In the genomic region with DNA sequence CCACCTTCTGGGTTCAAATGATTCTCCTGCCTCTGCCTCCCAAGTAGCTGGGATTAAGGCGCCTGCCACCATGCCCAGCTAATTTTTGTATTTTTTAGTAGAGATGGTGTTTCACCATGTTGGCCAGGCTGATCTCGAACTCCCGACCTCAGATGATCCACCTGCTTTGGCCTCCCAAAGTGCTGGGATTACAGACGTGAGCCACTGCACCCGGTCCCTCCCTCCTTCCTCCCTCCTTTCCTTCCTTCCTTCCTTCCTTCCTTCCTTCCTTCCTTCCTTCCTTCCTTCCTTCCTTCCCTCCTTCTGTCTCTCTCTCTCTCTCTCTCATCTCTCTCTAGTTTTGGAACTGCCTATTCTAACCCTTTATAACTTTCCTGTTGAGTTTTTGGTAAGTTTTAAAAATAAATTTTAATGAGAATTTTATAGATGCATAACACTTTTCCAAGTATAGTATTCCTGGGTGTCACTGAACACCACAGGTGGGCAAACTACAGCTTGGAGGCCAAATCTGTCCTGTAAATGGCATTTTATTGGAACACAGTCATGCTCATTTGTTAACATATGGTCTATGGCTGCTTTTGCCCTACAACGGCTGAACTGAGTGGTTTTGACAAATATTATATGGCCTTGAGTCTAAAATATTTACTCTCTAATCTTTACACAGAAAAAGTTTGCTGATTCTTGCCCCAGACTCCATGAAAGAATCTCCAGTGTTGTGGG, we compare ENCODE assay signal across 1 cellular context.
TF ChIP-seq lines count a peak whose summit lies in the region.

No MANE protein-coding gene starts in this region.

TF ChIP-seq in HepG2, 621 proteins besides CTCF, POLR2A, EP300 and RAD21:
- TF ChIP-seq, protein P1, sequence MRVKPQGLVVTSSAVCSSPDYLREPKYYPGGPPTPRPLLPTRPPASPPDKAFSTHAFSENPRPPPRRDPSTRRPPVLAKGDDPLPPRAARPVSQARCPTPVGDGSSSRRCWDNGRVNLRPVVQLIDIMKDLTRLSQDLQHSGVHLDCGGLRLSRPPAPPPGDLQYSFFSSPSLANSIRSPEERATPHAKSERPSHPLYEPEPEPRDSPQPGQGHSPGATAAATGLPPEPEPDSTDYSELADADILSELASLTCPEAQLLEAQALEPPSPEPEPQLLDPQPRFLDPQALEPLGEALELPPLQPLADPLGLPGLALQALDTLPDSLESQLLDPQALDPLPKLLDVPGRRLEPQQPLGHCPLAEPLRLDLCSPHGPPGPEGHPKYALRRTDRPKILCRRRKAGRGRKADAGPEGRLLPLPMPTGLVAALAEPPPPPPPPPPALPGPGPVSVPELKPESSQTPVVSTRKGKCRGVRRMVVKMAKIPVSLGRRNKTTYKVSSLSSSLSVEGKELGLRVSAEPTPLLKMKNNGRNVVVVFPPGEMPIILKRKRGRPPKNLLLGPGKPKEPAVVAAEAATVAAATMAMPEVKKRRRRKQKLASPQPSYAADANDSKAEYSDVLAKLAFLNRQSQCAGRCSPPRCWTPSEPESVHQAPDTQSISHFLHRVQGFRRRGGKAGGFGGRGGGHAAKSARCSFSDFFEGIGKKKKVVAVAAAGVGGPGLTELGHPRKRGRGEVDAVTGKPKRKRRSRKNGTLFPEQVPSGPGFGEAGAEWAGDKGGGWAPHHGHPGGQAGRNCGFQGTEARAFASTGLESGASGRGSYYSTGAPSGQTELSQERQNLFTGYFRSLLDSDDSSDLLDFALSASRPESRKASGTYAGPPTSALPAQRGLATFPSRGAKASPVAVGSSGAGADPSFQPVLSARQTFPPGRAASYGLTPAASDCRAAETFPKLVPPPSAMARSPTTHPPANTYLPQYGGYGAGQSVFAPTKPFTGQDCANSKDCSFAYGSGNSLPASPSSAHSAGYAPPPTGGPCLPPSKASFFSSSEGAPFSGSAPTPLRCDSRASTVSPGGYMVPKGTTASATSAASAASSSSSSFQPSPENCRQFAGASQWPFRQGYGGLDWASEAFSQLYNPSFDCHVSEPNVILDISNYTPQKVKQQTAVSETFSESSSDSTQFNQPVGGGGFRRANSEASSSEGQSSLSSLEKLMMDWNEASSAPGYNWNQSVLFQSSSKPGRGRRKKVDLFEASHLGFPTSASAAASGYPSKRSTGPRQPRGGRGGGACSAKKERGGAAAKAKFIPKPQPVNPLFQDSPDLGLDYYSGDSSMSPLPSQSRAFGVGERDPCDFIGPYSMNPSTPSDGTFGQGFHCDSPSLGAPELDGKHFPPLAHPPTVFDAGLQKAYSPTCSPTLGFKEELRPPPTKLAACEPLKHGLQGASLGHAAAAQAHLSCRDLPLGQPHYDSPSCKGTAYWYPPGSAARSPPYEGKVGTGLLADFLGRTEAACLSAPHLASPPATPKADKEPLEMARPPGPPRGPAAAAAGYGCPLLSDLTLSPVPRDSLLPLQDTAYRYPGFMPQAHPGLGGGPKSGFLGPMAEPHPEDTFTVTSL (CRISPR knock-in tag; IDR thresholded peaks at IDR 0.05; ENCODE audit: borderline replicate concordance): peak; percentile 34; the same call in 1 of the 2 replicates
- TF ChIP-seq ARID5B (CRISPR knock-in tag; IDR thresholded peaks at IDR 0.05): 0 out of 2 replicates have a peak, but pooled peaks have one; percentile 9
